Comparison of ENCODE assay signal across 11 cellular contexts in the genomic region with DNA sequence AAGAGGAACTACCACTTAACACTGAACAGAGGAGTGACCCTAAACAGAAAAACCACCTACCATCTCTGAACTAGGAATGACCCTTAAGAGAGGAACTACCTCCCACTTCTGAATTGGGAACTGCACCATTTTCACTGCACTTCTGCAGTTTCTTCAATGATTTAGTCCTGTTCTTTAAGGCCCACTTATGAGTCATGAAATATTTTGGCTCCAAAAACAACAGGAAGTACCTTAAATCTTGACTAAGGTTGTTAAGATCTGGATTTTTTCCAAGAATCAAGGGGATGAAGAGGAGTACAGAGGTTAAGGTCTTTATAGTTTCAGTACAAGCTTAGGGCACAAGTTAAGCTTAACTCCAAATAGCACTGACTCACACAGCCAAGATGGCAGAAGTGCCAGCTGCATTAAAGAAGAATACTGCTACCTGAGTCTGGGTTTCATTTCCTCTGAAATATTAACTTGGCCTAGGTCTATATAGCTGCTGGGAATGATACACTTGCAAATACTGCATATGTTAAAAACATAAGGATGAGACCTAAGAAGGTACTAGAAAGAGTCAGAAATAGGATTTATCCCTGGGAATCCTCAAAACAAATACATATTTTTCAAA. TPM values are rescaled to one million over a fixed set of nuclear protein-coding genes. Genes with fewer than 3 reads are reported as not detected.
DNase-seq lines count a peak whose midpoint lies in the region; ATAC-seq and TF ChIP-seq lines count a peak whose summit lies in the region.
"Had no signal": no experiment of that assay in that cellular context is flagged by ENCODE, and none has a peak within 500 bp of the region (broad histone marks: within the 10 kb centered on the region; RNA-seq: fewer than 3 reads in every experiment).

No MANE protein-coding gene starts in this region.

- CTCF ChIA-PET in SK-N-SH (lab: Yijun Ruan, JAX), result interaction anchor here (1.5 to 2.7 kb wide), 2 partner anchors 13 to 14 kb away, joined by 7 to 9 read pairs; no protein-coding TSS in a partner anchor

- H3K4me3 ChIP-seq in SK-N-SH (ENCODE audit: low read depth in 2 of 2, low read length in 1 of 2) (no peak overlapping the region), gastroesophageal sphincter (no peak overlapping the region)
- H3K4me3 ChIP-seq: esophagus muscularis mucosa, skin epidermis had no signal

- H3K27ac ChIP-seq in SK-N-SH (ENCODE audit: low read depth in 2 of 2, low read length in 1 of 2) (peak overlapping the region; percentile 6 to 56; a peak in 3 of 4 replicates), gastroesophageal sphincter (no peak overlapping the region)
- H3K27ac ChIP-seq: esophagus muscularis mucosa, skin epidermis had no signal

- H3K36me3 ChIP-seq in SK-N-SH (replicated peaks in 1 of 2; ENCODE audit: control insufficient read depth in 1 of 2, insufficient read depth in 2 of 2, low read length in 1 of 2) (peaks cover 9 to 14% of the 10 kb centered on the region in 2 experiments), gastroesophageal sphincter (peaks cover 0 to 28% of the 10 kb centered on the region in 2 donors)

- H3K9me3 Mint-ChIP-seq in activated naive CD8-positive, alpha-beta T cell treated with anti-CD3 and anti-CD28 coated beads, Interleukin-2, amount 10 ng/mL, durations not matched to agents 7 days and 5 days, result no peaks in the 10 kb centered on the region
- no peaks in the 10 kb centered on the region for H3K9me3 Mint-ChIP-seq in activated naive CD8-positive, alpha-beta T cell treated with anti-CD3 and anti-CD28 coated beads for 36 hours

- peaks cover 23% of the 10 kb centered on the region for H3F3A ChIP-seq in SK-N-SH (replicated peaks; ENCODE audit: insufficient read depth)

- H3K4me3 Mint-ChIP-seq in activated naive CD8-positive, alpha-beta T cell treated with anti-CD3 and anti-CD28 coated beads, Interleukin-2, amount 10 ng/mL, durations not matched to agents 7 days and 5 days, result no peak overlapping the region
- no peak overlapping the region for H3K4me3 Mint-ChIP-seq in activated naive CD8-positive, alpha-beta T cell treated with anti-CD3 and anti-CD28 coated beads for 36 hours

- H3K27ac Mint-ChIP-seq in activated naive CD8-positive, alpha-beta T cell treated with anti-CD3 and anti-CD28 coated beads, Interleukin-2, amount 10 ng/mL, durations not matched to agents 7 days and 5 days, result peak overlapping the region; percentile 38
- no peak overlapping the region for H3K27ac Mint-ChIP-seq in activated naive CD8-positive, alpha-beta T cell treated with anti-CD3 and anti-CD28 coated beads for 36 hours

- TF ChIP-seq RAD21 in SK-N-SH (IDR thresholded peaks at IDR 0.05; ENCODE audit: low read length), result no peak

- H3K9ac ChIP-seq in SK-N-SH, result no peak overlapping the region

- TF ChIP-seq CTCF in SK-N-SH (IDR thresholded peaks at IDR 0.05), result no peak
- no peak for TF ChIP-seq CTCF in gastroesophageal sphincter (IDR thresholded peaks at IDR 0.05)

- POLR2A ChIA-PET in activated naive CD8-positive, alpha-beta T cell treated with anti-CD3 and anti-CD28 coated beads, Interleukin-2, amount 10 ng/mL, durations not matched to agents 7 days and 5 days (lab: Charles Lee), result no interaction called here
- POLR2A ChIA-PET in SK-N-SH (lab: Yijun Ruan, JAX), result no interaction called here

- H3K27me3 Mint-ChIP-seq in activated naive CD8-positive, alpha-beta T cell treated with anti-CD3 and anti-CD28 coated beads, Interleukin-2, amount 10 ng/mL, durations not matched to agents 7 days and 5 days, result no peaks in the 10 kb centered on the region
- no peaks in the 10 kb centered on the region for H3K27me3 Mint-ChIP-seq in activated naive CD8-positive, alpha-beta T cell treated with anti-CD3 and anti-CD28 coated beads for 36 hours

- DNase-seq in activated naive CD8-positive, alpha-beta T cell treated with anti-CD3 and anti-CD28 coated beads, Interleukin-2, amount 10 ng/mL, durations not matched to agents 7 days and 5 days, result no peak
- DNase-seq in activated naive CD8-positive, alpha-beta T cell treated with anti-CD3 and anti-CD28 coated beads for 36 hours, result no peak
- no peak for DNase-seq in SK-N-SH
- DNase-seq in fibroblast of peridontal ligament (ENCODE audit: extremely low read depth), result peak; percentile 26
- DNase-seq in HPDE6-E6E7 (ENCODE audit: extremely low spot score), result no peak
- DNase-seq: NCI-H82 had no signal

- peaks cover 44% of the 10 kb centered on the region for H3K79me2 ChIP-seq in SK-N-SH (ENCODE audit: insufficient read depth)

- H3K9me3 ChIP-seq in SK-N-SH (no peaks in the 10 kb centered on the region), gastroesophageal sphincter (no peaks in the 10 kb centered on the region)
- H3K9me3 ChIP-seq: esophagus muscularis mucosa had no signal

- H3K4me1 Mint-ChIP-seq in activated naive CD8-positive, alpha-beta T cell treated with anti-CD3 and anti-CD28 coated beads, Interleukin-2, amount 10 ng/mL, durations not matched to agents 7 days and 5 days, result peaks cover 7% of the 10 kb centered on the region
- H3K4me1 Mint-ChIP-seq in activated naive CD8-positive, alpha-beta T cell treated with anti-CD3 and anti-CD28 coated beads for 36 hours, result peaks cover 9% of the 10 kb centered on the region

- H3K36me3 Mint-ChIP-seq in activated naive CD8-positive, alpha-beta T cell treated with anti-CD3 and anti-CD28 coated beads, Interleukin-2, amount 10 ng/mL, durations not matched to agents 7 days and 5 days, result peaks cover 3% of the 10 kb centered on the region
- H3K36me3 Mint-ChIP-seq in activated naive CD8-positive, alpha-beta T cell treated with anti-CD3 and anti-CD28 coated beads for 36 hours, result no peaks in the 10 kb centered on the region

- TF ChIP-seq POLR2A in gastroesophageal sphincter (IDR thresholded peaks at IDR 0.05), result no peak

- H3K4me1 ChIP-seq in SK-N-SH (ENCODE audit: control insufficient read depth in 1 of 2, insufficient read depth in 2 of 2, low read depth in 1 of 2, low read length in 1 of 2) (peaks cover 6 to 10% of the 10 kb centered on the region in 2 experiments; a peak in 3 of 4 replicates), gastroesophageal sphincter (peaks cover 0 to 42% (median 0%) of the 10 kb centered on the region in 3 donors)

- H3K4me2 ChIP-seq in SK-N-SH, result peak overlapping the region; percentile 32; the same call in 1 of the 2 replicates

- no peaks in the 10 kb centered on the region for H4K20me1 ChIP-seq in SK-N-SH (ENCODE audit: insufficient read depth)

- TF ChIP-seq EP300 in SK-N-SH (IDR thresholded peaks at IDR 0.05; ENCODE audit: borderline replicate concordance in 1 of 2, low read depth in 1 of 2, low read length in 1 of 2) (no peak), gastroesophageal sphincter (IDR thresholded peaks at IDR 0.05) (no peak)

- no peaks in the 10 kb centered on the region for H3K27me3 ChIP-seq in SK-N-SH (ENCODE audit: insufficient read depth)
- H3K27me3 ChIP-seq in gastroesophageal sphincter, result no peaks in the 10 kb centered on the region
- H3K27me3 ChIP-seq: esophagus muscularis mucosa had no signal

- ATAC-seq in activated naive CD8-positive, alpha-beta T cell treated with anti-CD3 and anti-CD28 coated beads, Interleukin-2, amount 10 ng/mL, durations not matched to agents 7 days and 5 days (ENCODE audit: low read depth), result no peak
- no peak for ATAC-seq in HG03457 (IDR thresholded peaks at IDR 0.05; ENCODE audit: unreplicated experiment)
- no peak for ATAC-seq in GM21528 (IDR thresholded peaks at IDR 0.05; ENCODE audit: low FRiP score, unreplicated experiment)
- ATAC-seq in gastroesophageal sphincter, result no peak

- no peak overlapping the region for H2AFZ ChIP-seq in SK-N-SH (ENCODE audit: low read depth)

- H3K9me2 ChIP-seq in SK-N-SH, result no peaks in the 10 kb centered on the region

TF ChIP-seq in SK-N-SH, 30 proteins besides CTCF, POLR2A, EP300 and RAD21 (continues in another document):
- no peak for TF ChIP-seq GABPA (IDR thresholded peaks at IDR 0.05; ENCODE audit: low read depth)
- 0 out of 2 replicates have a peak, but pooled peaks have one; percentile 20 for TF ChIP-seq TAF1 (IDR thresholded peaks at IDR 0.05; ENCODE audit: borderline replicate concordance, low read depth, low read length)
- TF ChIP-seq RXRA (IDR thresholded peaks at IDR 0.05; ENCODE audit: borderline replicate concordance, low read depth), result peak; percentile 60; the same call in 1 of the 2 replicates
- peak; percentile 33; the same call in 1 of the 2 replicates for TF ChIP-seq PBX3 (IDR thresholded peaks at IDR 0.05)
- no peak for TF ChIP-seq NRF1 (IDR thresholded peaks at IDR 0.05; ENCODE audit: low read depth, low read length)
- TF ChIP-seq GATA2 (CRISPR knock-in tag; IDR thresholded peaks at IDR 0.05), result no peak

RNA-seq across cellular contexts. Expression of gene NPC2, which starts 4.2 kb away (rescaled TPM):
- total RNA-seq in activated naive CD8-positive, alpha-beta T cell treated with anti-CD3 and anti-CD28 coated beads, Interleukin-2, amount 10 ng/mL, durations not matched to agents 7 days and 5 days, result 10 to 100 TPM; 39.5 to 42.1 TPM
- total RNA-seq in activated naive CD8-positive, alpha-beta T cell treated with anti-CD3 and anti-CD28 coated beads for 36 hours, result 10 to 100 TPM; 12.5 to 14.2 TPM
- 340 and 522 TPM in 2 replicates for polyA plus RNA-seq in SK-N-SH (2012; rRNA removed)
- polyA plus RNA-seq in SK-N-SH (2012; cell fraction: cytosol; rRNA removed), result 249 and 380 TPM in 2 replicates
- 160 and 242 TPM in 2 replicates for polyA plus RNA-seq in SK-N-SH (2012; cell fraction: nucleus; rRNA removed)
- 100 to 1,000 TPM in 3 of 4 donors, 10 to 100 TPM in 1; 81.9 to 302 (median 227) TPM for total RNA-seq in gastroesophageal sphincter

RNA-seq across cellular contexts. Expression of gene ISCA2, which starts 4.7 kb away (rescaled TPM):
- 10 to 100 TPM; 31.2 to 34.5 TPM for total RNA-seq in activated naive CD8-positive, alpha-beta T cell treated with anti-CD3 and anti-CD28 coated beads, Interleukin-2, amount 10 ng/mL, durations not matched to agents 7 days and 5 days
- 10 to 100 TPM; 29.7 to 31.0 TPM for total RNA-seq in activated naive CD8-positive, alpha-beta T cell treated with anti-CD3 and anti-CD28 coated beads for 36 hours
- polyA plus RNA-seq in SK-N-SH (2012; rRNA removed), result 37.3 and 51.9 TPM in 2 replicates
- polyA plus RNA-seq in SK-N-SH (2012; cell fraction: cytosol; rRNA removed), result 57.2 and 70.6 TPM in 2 replicates
- 17.1 and 20.7 TPM in 2 replicates for polyA plus RNA-seq in SK-N-SH (2012; cell fraction: nucleus; rRNA removed)
- 10 to 100 TPM; 10.6 to 16.3 (median 10.9) TPM for total RNA-seq in gastroesophageal sphincter

Comparison
In these comparisons a context has a peak if more than half of its experiments do, and no peak if none do; other contexts are left out.
1. H3K27ac ChIP-seq: peak in SK-N-SH (2 of 2); none in gastroesophageal sphincter (0 of 4).